20 cellular contexts compared by ENCODE assay signal in genomic region chr10:77533156-77533886, GRCh38.
DNase-seq lines count a peak whose midpoint lies in the region; ATAC-seq, FAIRE-seq and TF ChIP-seq lines count a peak whose summit lies in the region.
"Had no signal": no experiment of that assay in that cellular context is flagged by ENCODE, and none has a peak within 500 bp of the region (broad histone marks: within the 10 kb centered on the region; RNA-seq: fewer than 3 reads in every experiment).

No MANE protein-coding gene starts in this region.

- no peak overlapping the region for H2AK5ac ChIP-seq in H1 (ENCODE audit: low read depth, low read length)

- peak overlapping the region; percentile 18 to 61 for H3K27ac ChIP-seq in breast epithelium
- H3K27ac ChIP-seq in H1 (ENCODE audit: low read depth, low read length), result no peak overlapping the region
- peak overlapping the region; percentile 30 for H3K27ac ChIP-seq in muscle layer of colon (ENCODE audit: low read depth, low read length)
- H3K27ac ChIP-seq in uterus, result peak overlapping the region; percentile 11 to 53
- H3K27ac ChIP-seq: KMS-11 had no signal

- H4K20me1 ChIP-seq in H1 (replicated peaks in 1 of 2; ENCODE audit: control insufficient read depth in 1 of 2, insufficient read depth in 2 of 2, low read length in 2 of 2), result no peaks in the 10 kb centered on the region

- H3K27ac Mint-ChIP-seq in MCF 10A (ENCODE audit: low read depth, unreplicated experiment), result no peak overlapping the region
- H3K27ac Mint-ChIP-seq: CD8-positive, alpha-beta memory T cell had no signal

- peaks cover 29% of the 10 kb centered on the region for H3K4me1 Mint-ChIP-seq in MCF 10A (ENCODE audit: insufficient read depth, unreplicated experiment)
- H3K4me1 Mint-ChIP-seq: CD8-positive, alpha-beta memory T cell had no signal

- no peak overlapping the region for H2BK12ac ChIP-seq in H1 (ENCODE audit: low read depth, low read length)

- H3K4me1 ChIP-seq in breast epithelium (peaks cover 0 to 5% of the 10 kb centered on the region in 2 donors), H1 (replicated peaks in 1 of 4; ENCODE audit: control insufficient read depth in 3 of 4, insufficient read depth in 4 of 4, low read length in 3 of 4) (peaks cover 0 to 13% (median 9%) of the 10 kb centered on the region in 4 experiments; a peak in 5 of 7 replicates), muscle layer of colon (ENCODE audit: insufficient read depth, low read length) (peaks cover 69% of the 10 kb centered on the region), uterus (peaks cover 3% of the 10 kb centered on the region in 2 donors), BE2C (peaks cover 38% of the 10 kb centered on the region)

- intact Hi-C loops in breast epithelium (cut with DNase I; ENCODE audit: low total_unique reads) (loop anchor here (1.0 kb wide), 1 partner anchor 11 kb away; no protein-coding TSS in a partner anchor), MCF 10A (cut with micrococcal nuclease) (no loop called here), uterus (cut with DNase I; ENCODE audit: low total_unique reads) (no loop called here)

- H2AFZ ChIP-seq in H1 (ENCODE audit: low read length), result no peak overlapping the region

- TF ChIP-seq POLR2A in breast epithelium (IDR thresholded peaks at IDR 0.05) (no peak), H1 (IDR thresholded peaks at IDR 0.05; ENCODE audit: control extremely low read depth in 1 of 2, low read depth in 2 of 2, low read length in 2 of 2) (no peak), uterus (IDR thresholded peaks at IDR 0.05) (no peak), GM12891 (IDR thresholded peaks at IDR 0.05; ENCODE audit: low read depth, low read length) (no peak)

- H3K14ac ChIP-seq in H1 (ENCODE audit: insufficient read length), result no peak overlapping the region

- no peak for TF ChIP-seq RAD21 in H1 (IDR thresholded peaks at IDR 0.05 in 1 of 2, conservative IDR thresholded peaks at IDR 0.05 in 1 of 2; ENCODE audit: low read depth in 2 of 2, low read length in 2 of 2)

- no peaks in the 10 kb centered on the region for H3K36me3 Mint-ChIP-seq in MCF 10A (ENCODE audit: insufficient read depth, unreplicated experiment)
- H3K36me3 Mint-ChIP-seq: CD8-positive, alpha-beta memory T cell had no signal

- H3K4me3 ChIP-seq in breast epithelium, result no peak overlapping the region
- H3K4me3 ChIP-seq in H1 (ENCODE audit: extremely low read depth in 1 of 4, insufficient read depth in 2 of 4, low read depth in 3 of 4, low read length in 4 of 4), result no peak overlapping the region
- H3K4me3 ChIP-seq in muscle layer of colon (ENCODE audit: low read depth in 1 of 2, low read length in 2 of 2), result no peak overlapping the region
- H3K4me3 ChIP-seq in uterus, result no peak overlapping the region
- no peak overlapping the region for H3K4me3 ChIP-seq in BE2C (ENCODE audit: low read depth, low read length)
- H3K4me3 ChIP-seq: tibial nerve had no signal

- H2BK120ac ChIP-seq in H1 (replicated peaks; ENCODE audit: low read depth, low read length), result no peak overlapping the region

- H2BK15ac ChIP-seq in H1 (ENCODE audit: low read length), result peak overlapping the region; percentile 19; the same call in 1 of the 2 replicates

- H3K9me3 Mint-ChIP-seq in MCF 10A (ENCODE audit: unreplicated experiment), result no peaks in the 10 kb centered on the region
- H3K9me3 Mint-ChIP-seq: CD8-positive, alpha-beta memory T cell had no signal

- H3K27me3 ChIP-seq in breast epithelium (no peaks in the 10 kb centered on the region), H1 (replicated peaks in 1 of 4; ENCODE audit: control insufficient read depth in 3 of 4, extremely low read depth in 1 of 4, insufficient read depth in 3 of 4, low read length in 3 of 4) (no peaks in the 10 kb centered on the region), muscle layer of colon (ENCODE audit: control insufficient read depth in 1 of 2, insufficient read depth in 2 of 2, low read length in 2 of 2) (no peaks in the 10 kb centered on the region), uterus (no peaks in the 10 kb centered on the region), BE2C (no peaks in the 10 kb centered on the region)
- H3K27me3 ChIP-seq: brain microvascular endothelial cell, tibial nerve had no signal

- H4K8ac ChIP-seq in H1 (ENCODE audit: extremely low read depth, insufficient read depth, low read length), result no peak overlapping the region

- H3K79me2 ChIP-seq in H1 (ENCODE audit: control insufficient read depth in 1 of 2, insufficient read depth in 2 of 2, low read length in 2 of 2), result peaks cover 0 to 2% of the 10 kb centered on the region in 2 experiments; a peak in 2 of 4 replicates

- H3K79me1 ChIP-seq in H1 (ENCODE audit: low read depth, low read length), result no peaks in the 10 kb centered on the region

- H3K23ac ChIP-seq in H1 (ENCODE audit: insufficient read length), result no peak overlapping the region

- DNase-seq in breast epithelium (ENCODE audit: low spot score in 2 of 2) (no peak), MCF 10A (ENCODE audit: unreplicated experiment) (no peak), H1 (ENCODE audit: low read depth in 1 of 2, low spot score in 2 of 2) (no peak), uterus (no peak), GM12891 (ENCODE audit: insufficient read length, low spot score) (no peak), BE2C (no peak)
- DNase-seq: activated CD4-positive, CD25-positive, alpha-beta regulatory T cell; activated naive CD4-positive, alpha-beta T cell treated with Interleukin-2 at 50 U/mL for 16 hours; brain microvascular endothelial cell; CD8-positive, alpha-beta memory T cell; effector memory CD4-positive, alpha-beta T cell; GOT3; NCI-H1417 treated with DMSO at 0.1 percent for 48 hours; retina; stimulated activated CD4-positive, alpha-beta T cell treated with anti-CD3 and anti-CD28 coated beads, Interleukin-2, amount 100 ng/mL, for 24 hours had no signal

- no peak for FAIRE-seq in H1 (lab: Jason Lieb, UNC)
- no peak for FAIRE-seq in GM12891 (lab: Jason Lieb, UNC)
- FAIRE-seq: frontal cortex had no signal

- ATAC-seq in GM19455 (IDR thresholded peaks at IDR 0.05; ENCODE audit: unreplicated experiment), result no peak

- H3K9me3 ChIP-seq in breast epithelium (no peaks in the 10 kb centered on the region), H1 (ENCODE audit: insufficient read depth in 2 of 2, low read depth in 1 of 2, low read length in 1 of 2) (no peaks in the 10 kb centered on the region), muscle layer of colon (ENCODE audit: low read length) (no peaks in the 10 kb centered on the region), uterus (no peaks in the 10 kb centered on the region), BE2C (no peaks in the 10 kb centered on the region; the same call in 1 of the 2 replicates)
- H3K9me3 ChIP-seq: tibial nerve had no signal

- TF ChIP-seq EP300 in H1 (IDR thresholded peaks at IDR 0.05; ENCODE audit: borderline replicate concordance in 1 of 2, low read depth in 2 of 2, low read length in 2 of 2), result no peak

- no peak overlapping the region for H2BK5ac ChIP-seq in H1 (ENCODE audit: low read depth, low read length)

- CTCF ChIA-PET in MCF 10A (lab: Yijun Ruan, JAX) (interaction anchor here (0.6 to 1.6 kb wide), 2 partner anchors 121 to 137 kb away, joined by 3 read pairs; no protein-coding TSS in a partner anchor), H1 (lab: Charles Lee; ENCODE audit: partially characterized antibody) (interaction anchor here (1.2 kb wide), 1 partner anchor 10 kb away, joined by 5 read pairs; no protein-coding TSS in a partner anchor)

- H4K91ac ChIP-seq in H1 (replicated peaks; ENCODE audit: insufficient read length, low read length), result no peak overlapping the region

- no peaks in the 10 kb centered on the region for H3K36me3 ChIP-seq in breast epithelium
- no peaks in the 10 kb centered on the region for H3K36me3 ChIP-seq in H1 (ENCODE audit: control insufficient read depth in 2 of 4, insufficient read depth in 4 of 4, low read length in 3 of 4)
- no peaks in the 10 kb centered on the region for H3K36me3 ChIP-seq in muscle layer of colon (ENCODE audit: insufficient read depth, low read length)
- H3K36me3 ChIP-seq in uterus, result no peaks in the 10 kb centered on the region
- no peaks in the 10 kb centered on the region for H3K36me3 ChIP-seq in BE2C
- H3K36me3 ChIP-seq: brain microvascular endothelial cell, tibial nerve had no signal

- peaks cover 6% of the 10 kb centered on the region; the same call in 1 of the 2 replicates for H3K23me2 ChIP-seq in H1 (ENCODE audit: low read depth, low read length)

- BruUV-seq in MCF 10A (replicated peaks; lab: Mats Ljungman, UMichigan), result no TSS peak

- H4K5ac ChIP-seq in H1 (ENCODE audit: insufficient read length, low read depth, low read length), result no peak overlapping the region

- H3K4me3 Mint-ChIP-seq in MCF 10A (ENCODE audit: unreplicated experiment), result no peak overlapping the region
- H3K4me3 Mint-ChIP-seq: CD8-positive, alpha-beta memory T cell had no signal

- H3K18ac ChIP-seq in H1 (ENCODE audit: extremely low read depth, low read length), result no peak overlapping the region

- H3K4me2 ChIP-seq in H1 (ENCODE audit: insufficient read depth in 1 of 2, low read depth in 2 of 2, low read length in 2 of 2), result no peak overlapping the region
- H3K4me2 ChIP-seq: KMS-11 had no signal

- no peak overlapping the region for H3K56ac ChIP-seq in H1 (replicated peaks; ENCODE audit: insufficient read length, low read depth, low read length)

- H3K9ac ChIP-seq in H1 (replicated peaks in 1 of 4; ENCODE audit: extremely low read depth in 1 of 4, low read depth in 3 of 4, low read length in 3 of 4) (0 out of 7 replicates have a peak overlapping the region, but pooled peaks of 1 of the 4 experiments have one; percentile 2), muscle layer of colon (ENCODE audit: low read length) (no peak overlapping the region)
- H3K9ac ChIP-seq: KMS-11 had no signal

- POLR2A ChIA-PET in MCF 10A (lab: Yijun Ruan, JAX) (interaction anchor here (0.8 to 1.1 kb wide), 2 partner anchors 14 to 29 kb away, joined by 3 to 4 read pairs; no protein-coding TSS in a partner anchor), H1 (lab: Charles Lee; ENCODE audit: partially characterized antibody) (no interaction called here)

- H3K4ac ChIP-seq in H1 (replicated peaks; ENCODE audit: insufficient read length, low read depth, low read length), result no peak overlapping the region

- H2BK20ac ChIP-seq in H1 (ENCODE audit: low read length), result no peak overlapping the region

- H3K27me3 Mint-ChIP-seq in MCF 10A (ENCODE audit: insufficient read depth, unreplicated experiment), result no peaks in the 10 kb centered on the region

- no peak for TF ChIP-seq CTCF in breast epithelium (IDR thresholded peaks at IDR 0.05)
- no peak for TF ChIP-seq CTCF in MCF 10A (IDR thresholded peaks at IDR 0.05; ENCODE audit: unreplicated experiment)
- no peak for TF ChIP-seq CTCF in H1 (IDR thresholded peaks at IDR 0.05; ENCODE audit: control extremely low read depth in 1 of 3, insufficient read depth in 1 of 3, low read depth in 1 of 3, low read length in 3 of 3)
- no peak for TF ChIP-seq CTCF in uterus (IDR thresholded peaks at IDR 0.05)
- no peak for TF ChIP-seq CTCF in BE2C (IDR thresholded peaks at IDR 0.05; ENCODE audit: low read depth, low read length)

- 89% methylated on average over 6 of the region's 6 CpGs; no CpG with 5 or more reads in 1 of the 2 experiments for WGBS in H1 (ENCODE audit: extremely low coverage in 1 of 2, insufficient coverage in 1 of 2, insufficient read length in 1 of 2, insufficient replicate concordance in 2 of 2, low coverage in 1 of 2, low lambda C conversion rate in 2 of 2, missing lambda C conversion rate in 1 of 2), 2 experiments

TF ChIP-seq in GM12891, 5 proteins besides CTCF, POLR2A, EP300 and RAD21 (continues in another document):
- TF ChIP-seq SPI1 (IDR thresholded peaks at IDR 0.05; ENCODE audit: low read depth, low read length), result no peak
